12 cellular contexts compared by ENCODE assay signal in the genomic region with DNA sequence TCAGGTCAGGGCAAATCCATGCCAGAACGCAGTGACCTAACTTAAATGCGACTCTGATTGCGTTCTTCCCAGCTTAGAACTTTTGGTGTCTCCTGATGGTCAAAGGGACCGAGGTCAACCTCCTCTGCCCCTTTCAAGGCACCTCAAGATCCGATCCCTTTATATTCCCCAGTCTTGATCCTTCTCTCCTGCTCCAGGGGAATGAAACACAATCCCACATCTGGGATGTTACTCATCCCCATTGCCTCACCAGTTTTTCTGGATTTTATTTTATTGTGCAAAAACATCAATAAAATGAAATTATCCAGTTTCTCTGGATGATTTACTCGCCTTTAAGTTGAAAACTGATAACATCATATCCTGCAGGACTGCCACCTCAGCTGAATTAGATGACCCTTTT. TPM values are rescaled to one million over a fixed set of nuclear protein-coding genes. Genes with fewer than 3 reads are reported as not detected.
DNase-seq lines count a peak whose midpoint lies in the region; FAIRE-seq and TF ChIP-seq lines count a peak whose summit lies in the region.
"Had no signal": no experiment of that assay in that cellular context is flagged by ENCODE, and none has a peak within 500 bp of the region (broad histone marks: within the 10 kb centered on the region; RNA-seq: fewer than 3 reads in every experiment).

No MANE protein-coding gene starts in this region.

- DNase-seq in activated naive CD4-positive, alpha-beta T cell treated with anti-CD3 and anti-CD28 coated beads, Interleukin-2, amount 10 ng/mL, durations not matched to agents 7 days and 5 days: no peak
- no peak for DNase-seq in activated naive CD4-positive, alpha-beta T cell (lab: John Stamatoyannopoulos, UW)
- DNase-seq in breast epithelium (ENCODE audit: low spot score in 2 of 2): no peak
- no peak for DNase-seq in kidney
- no peak for DNase-seq in stomach
- no peak for DNase-seq in NCI-H446 (lab: John Stamatoyannopoulos, UW)
- no peak for DNase-seq in thyroid gland
- DNase-seq in amniotic stem cell (lab: John Stamatoyannopoulos, UW): no peak
- DNase-seq: activated T-cell treated with anti-CD3 and anti-CD28 coated beads for 4 hours; NCI-H1092; NK-92 treated with Interleukin-12 subunit alpha and Interleukin-12 subunit beta, amount 100 ng/mL, for 24 hours had no signal

- TF ChIP-seq EP300 in stomach (IDR thresholded peaks at IDR 0.05): no peak

- peaks cover 22% of the 10 kb centered on the region for H3K27me3 Mint-ChIP-seq in activated naive CD4-positive, alpha-beta T cell treated with anti-CD3 and anti-CD28 coated beads, Interleukin-2, amount 10 ng/mL, durations not matched to agents 7 days and 5 days

- 51 to 67% (median 56%) methylated on average over 6 of the region's 6 CpGs for WGBS in stomach, 5 donors
- 67 to 68% methylated on average over 6 of the region's 6 CpGs for WGBS in thyroid gland, 2 donors

- H3K4me3 Mint-ChIP-seq in activated naive CD4-positive, alpha-beta T cell treated with anti-CD3 and anti-CD28 coated beads, Interleukin-2, amount 10 ng/mL, durations not matched to agents 7 days and 5 days: peak overlapping the region; percentile 15

- H3K27me3 ChIP-seq in breast epithelium (no peaks in the 10 kb centered on the region), stomach (peaks cover 0 to 14% (median 8%) of the 10 kb centered on the region in 3 donors), thyroid gland (no peaks in the 10 kb centered on the region)

- H3K36me3 Mint-ChIP-seq in activated naive CD4-positive, alpha-beta T cell treated with anti-CD3 and anti-CD28 coated beads, Interleukin-2, amount 10 ng/mL, durations not matched to agents 7 days and 5 days: peaks cover 4% of the 10 kb centered on the region

- TF ChIP-seq POLR2A in breast epithelium (IDR thresholded peaks at IDR 0.05) (no peak), stomach (IDR thresholded peaks at IDR 0.05) (no peak), thyroid gland (IDR thresholded peaks at IDR 0.05) (no peak)

- peaks cover 15% of the 10 kb centered on the region for H3K4me1 Mint-ChIP-seq in activated naive CD4-positive, alpha-beta T cell treated with anti-CD3 and anti-CD28 coated beads, Interleukin-2, amount 10 ng/mL, durations not matched to agents 7 days and 5 days

- TF ChIP-seq CTCF in breast epithelium (IDR thresholded peaks at IDR 0.05) (no peak), kidney (IDR thresholded peaks at IDR 0.05; ENCODE audit: borderline replicate concordance, extremely low read depth, insufficient read depth) (no peak), stomach (IDR thresholded peaks at IDR 0.05) (no peak), thyroid gland (IDR thresholded peaks at IDR 0.05) (no peak)

- CTCF ChIA-PET in activated naive CD4-positive, alpha-beta T cell treated with anti-CD3 and anti-CD28 coated beads, Interleukin-2, amount 10 ng/mL, durations not matched to agents 7 days and 5 days (lab: Charles Lee): no interaction called here

- H3K4me1 ChIP-seq in breast epithelium (no peaks in the 10 kb centered on the region), kidney (ENCODE audit: control insufficient read depth in 1 of 2, insufficient read depth in 1 of 2, low read depth in 1 of 2, low read length in 2 of 2) (peaks cover 0 to 8% of the 10 kb centered on the region in 2 donors), stomach (peaks cover 0 to 14% (median 10%) of the 10 kb centered on the region in 4 donors), thyroid gland (no peaks in the 10 kb centered on the region)

- no peaks in the 10 kb centered on the region for H3K9me3 ChIP-seq in breast epithelium
- no peaks in the 10 kb centered on the region for H3K9me3 ChIP-seq in kidney (ENCODE audit: control insufficient read depth in 1 of 2, low read length in 2 of 2)
- no peaks in the 10 kb centered on the region for H3K9me3 ChIP-seq in stomach
- no peaks in the 10 kb centered on the region for H3K9me3 ChIP-seq in thyroid gland

- no peaks in the 10 kb centered on the region for H3K36me3 ChIP-seq in breast epithelium
- H3K36me3 ChIP-seq in kidney (ENCODE audit: control insufficient read depth in 1 of 2, insufficient read depth in 2 of 2, low read length in 2 of 2): no peaks in the 10 kb centered on the region
- no peaks in the 10 kb centered on the region for H3K36me3 ChIP-seq in stomach
- H3K36me3 ChIP-seq in thyroid gland: no peaks in the 10 kb centered on the region

- intact Hi-C loops in breast epithelium (cut with DNase I; ENCODE audit: low total_unique reads) (no loop called here), kidney (cut with DNase I) (no loop called here), stomach (cut with DNase I; ENCODE audit: low total_unique reads) (no loop called here), thyroid gland (cut with DNase I) (no loop called here)

- FAIRE-seq in kidney (lab: Jason Lieb, UNC): no peak
- FAIRE-seq: islet of Langerhans had no signal

- peaks cover under 1% of the 10 kb centered on the region for H3K9me3 Mint-ChIP-seq in activated naive CD4-positive, alpha-beta T cell treated with anti-CD3 and anti-CD28 coated beads, Interleukin-2, amount 10 ng/mL, durations not matched to agents 7 days and 5 days

- H3K27ac ChIP-seq in breast epithelium (peak overlapping the region in 1 of 2 donors; percentile 20), kidney (ENCODE audit: low read depth in 2 of 2, low read length in 2 of 2) (no peak overlapping the region), stomach (no peak overlapping the region), thyroid gland (no peak overlapping the region)

- no peak overlapping the region for H3K27ac Mint-ChIP-seq in activated naive CD4-positive, alpha-beta T cell treated with anti-CD3 and anti-CD28 coated beads, Interleukin-2, amount 10 ng/mL, durations not matched to agents 7 days and 5 days

- no peak overlapping the region for H3K9ac ChIP-seq in kidney (ENCODE audit: low read length in 2 of 2)

- peak overlapping the region; percentile 52 to 66 (median 55) for H3K4me3 ChIP-seq in breast epithelium
- peak overlapping the region; percentile 59 to 66 for H3K4me3 ChIP-seq in kidney (ENCODE audit: low read length in 2 of 2)
- peak overlapping the region; percentile 43 to 56 (median 46) for H3K4me3 ChIP-seq in stomach
- H3K4me3 ChIP-seq in thyroid gland (replicated peaks in 1 of 3): no peak overlapping the region

RNA-seq across cellular contexts. Expression of gene IRAK1BP1, which starts 43.9 kb away (rescaled TPM):
- 1 to 10 TPM; 3.5 to 10.0 (median 4.3) TPM for total RNA-seq in breast epithelium
- 6.6 TPM for total RNA-seq in kidney
- 6.1 TPM for polyA plus RNA-seq in kidney (ENCODE audit: insufficient read depth, low read depth, low replicate concordance)
- 10 to 100 TPM in 1 of 5 donors, 1 to 10 TPM in 4; 1.4 to 10.6 (median 3.5) TPM for total RNA-seq in stomach
- 1 to 10 TPM; 1.8 to 2.8 (median 2.7) TPM for polyA plus RNA-seq in stomach
- total RNA-seq in thyroid gland: 10 to 100 TPM in 3 of 4 donors, 1 to 10 TPM in 1; 9.8 to 13.5 (median 13.1) TPM

Comparison
In these comparisons a context has a peak if more than half of its experiments do, and no peak if none do; other contexts are left out.
1. H3K4me3 ChIP-seq: peak in breast epithelium (3 of 3), kidney (2 of 2) and stomach (4 of 4); none in thyroid gland (0 of 3).